ENCODE assay signal across 7 cellular contexts in genomic region chr15:68431792-68432401, GRCh38. TPM values are rescaled to one million over a fixed set of nuclear protein-coding genes. Genes with fewer than 3 reads are reported as not detected.
DNase-seq lines count a peak whose midpoint lies in the region; ATAC-seq and TF ChIP-seq lines count a peak whose summit lies in the region.

A gene with protein sequence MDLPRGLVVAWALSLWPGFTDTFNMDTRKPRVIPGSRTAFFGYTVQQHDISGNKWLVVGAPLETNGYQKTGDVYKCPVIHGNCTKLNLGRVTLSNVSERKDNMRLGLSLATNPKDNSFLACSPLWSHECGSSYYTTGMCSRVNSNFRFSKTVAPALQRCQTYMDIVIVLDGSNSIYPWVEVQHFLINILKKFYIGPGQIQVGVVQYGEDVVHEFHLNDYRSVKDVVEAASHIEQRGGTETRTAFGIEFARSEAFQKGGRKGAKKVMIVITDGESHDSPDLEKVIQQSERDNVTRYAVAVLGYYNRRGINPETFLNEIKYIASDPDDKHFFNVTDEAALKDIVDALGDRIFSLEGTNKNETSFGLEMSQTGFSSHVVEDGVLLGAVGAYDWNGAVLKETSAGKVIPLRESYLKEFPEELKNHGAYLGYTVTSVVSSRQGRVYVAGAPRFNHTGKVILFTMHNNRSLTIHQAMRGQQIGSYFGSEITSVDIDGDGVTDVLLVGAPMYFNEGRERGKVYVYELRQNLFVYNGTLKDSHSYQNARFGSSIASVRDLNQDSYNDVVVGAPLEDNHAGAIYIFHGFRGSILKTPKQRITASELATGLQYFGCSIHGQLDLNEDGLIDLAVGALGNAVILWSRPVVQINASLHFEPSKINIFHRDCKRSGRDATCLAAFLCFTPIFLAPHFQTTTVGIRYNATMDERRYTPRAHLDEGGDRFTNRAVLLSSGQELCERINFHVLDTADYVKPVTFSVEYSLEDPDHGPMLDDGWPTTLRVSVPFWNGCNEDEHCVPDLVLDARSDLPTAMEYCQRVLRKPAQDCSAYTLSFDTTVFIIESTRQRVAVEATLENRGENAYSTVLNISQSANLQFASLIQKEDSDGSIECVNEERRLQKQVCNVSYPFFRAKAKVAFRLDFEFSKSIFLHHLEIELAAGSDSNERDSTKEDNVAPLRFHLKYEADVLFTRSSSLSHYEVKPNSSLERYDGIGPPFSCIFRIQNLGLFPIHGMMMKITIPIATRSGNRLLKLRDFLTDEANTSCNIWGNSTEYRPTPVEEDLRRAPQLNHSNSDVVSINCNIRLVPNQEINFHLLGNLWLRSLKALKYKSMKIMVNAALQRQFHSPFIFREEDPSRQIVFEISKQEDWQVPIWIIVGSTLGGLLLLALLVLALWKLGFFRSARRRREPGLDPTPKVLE (minus strand): TSS chr15:68432163. CDS start chr15:68432066, 97 bp downstream.

- peaks cover 83% of the 10 kb centered on the region for H3K27me3 Mint-ChIP-seq in central memory CD8-positive, alpha-beta T cell

- ATAC-seq in GM19452 (IDR thresholded peaks at IDR 0.05; ENCODE audit: unreplicated experiment) (peak; percentile 60), left lobe of liver (peak; percentile 80), GM21515 (IDR thresholded peaks at IDR 0.05; ENCODE audit: unreplicated experiment) (no peak)
- ATAC-seq in central memory CD8-positive, alpha-beta T cell (replicated peaks; ENCODE audit: extremely low read depth, poor library complexity, severe bottlenecking): no peak

- H3K36me3 ChIP-seq in tibial nerve: no peaks in the 10 kb centered on the region

- TF ChIP-seq EP300 in tibial nerve (IDR thresholded peaks at IDR 0.05): no peak

- H3K4me1 ChIP-seq in tibial nerve: peaks cover 0 to 19% (median 7%) of the 10 kb centered on the region in 4 donors

- peak within 1 kb of the TSS; percentile 1 for H3K4me3 Mint-ChIP-seq in central memory CD8-positive, alpha-beta T cell

- H3K36me3 Mint-ChIP-seq in central memory CD8-positive, alpha-beta T cell (ENCODE audit: insufficient read depth): peaks cover 1% of the 10 kb centered on the region

- H3K27me3 ChIP-seq in tibial nerve: peaks cover 0 to 28% of the 10 kb centered on the region in 2 donors

- TF ChIP-seq POLR2A in tibial nerve (IDR thresholded peaks at IDR 0.05): no peak

- no peaks in the 10 kb centered on the region for H3K4me1 Mint-ChIP-seq in central memory CD8-positive, alpha-beta T cell

- DNase-seq in NCI-H2196 treated with DMSO at 0.1 percent for 48 hours (lab: John Stamatoyannopoulos, UW; ENCODE audit: unreplicated experiment) (peak; percentile 26), left lobe of liver (ENCODE audit: low spot score) (peak; percentile 45), tibial nerve (ENCODE audit: low spot score in 2 of 2) (peak; percentile 53 to 54)
- DNase-seq in central memory CD8-positive, alpha-beta T cell (ENCODE audit: low spot score in 2 of 2): peak in 1 of 2 donors; percentile 9
- DNase-seq in stimulated activated CD4-positive, alpha-beta T cell treated with anti-CD3 and anti-CD28 coated beads, Interleukin-15, amount 100 ng/mL, for 24 hours: no peak

- peak within 1 kb of the TSS; percentile 22 to 53 (median 29) for H3K4me3 ChIP-seq in tibial nerve

- no peaks in the 10 kb centered on the region for H3K9me3 Mint-ChIP-seq in central memory CD8-positive, alpha-beta T cell

- WGBS in tibial nerve, 2 donors: 3% methylated on average over 13 to 24 of the region's 49 CpGs

- no peak for TF ChIP-seq CTCF in tibial nerve (IDR thresholded peaks at IDR 0.05)

- H3K27ac ChIP-seq in tibial nerve: peak within 1 kb of the TSS in 2 of 4 donors; percentile 0 to 62

- no peaks in the 10 kb centered on the region for H3K9me3 ChIP-seq in tibial nerve

- no peak within 1 kb of the TSS for H3K27ac Mint-ChIP-seq in central memory CD8-positive, alpha-beta T cell (ENCODE audit: low read depth)

RNA-seq across cellular contexts. Expression of the gene that starts here (rescaled TPM):
- total RNA-seq in left lobe of liver: 0.88 TPM
- total RNA-seq in tibial nerve: 10 to 100 TPM in 1 of 4 donors, 1 to 10 TPM in 3; 2.7 to 12.1 (median 6.9) TPM

Comparison
In these comparisons a context has a peak if more than half of its experiments do, and no peak if none do; other contexts are left out.
1. Peak in DNase-seq and ATAC-seq in left lobe of liver; RNA of the gene not detected or under 1 TPM.